Comparison of ENCODE assay signal across 8 cellular contexts in genomic region chr11:94973099-94973968, GRCh38.
DNase-seq lines count a peak whose midpoint lies in the region; ATAC-seq and TF ChIP-seq lines count a peak whose summit lies in the region.

Gene CWC15 (minus strand): TSS chr11:94973556. CDS start chr11:94972185, 1,371 bp downstream.
Gene KDM4D (plus strand): TSS chr11:94973709. CDS start chr11:94997373, 23,664 bp downstream.

- peak within 1 kb of the TSS; percentile 85; the same call in 1 of the 2 replicates for H2AFZ ChIP-seq in OCI-LY1 (ENCODE audit: low read length)

- H3K9me2 ChIP-seq in OCI-LY1 (ENCODE audit: low read depth, low read length), result no peaks in the 10 kb centered on the region

- H3F3A ChIP-seq in OCI-LY1 (ENCODE audit: insufficient read depth, low read length), result no peaks in the 10 kb centered on the region

- peaks cover 16% of the 10 kb centered on the region for H3K4me1 ChIP-seq in OCI-LY1 (ENCODE audit: insufficient read depth, low read length, severe bottlenecking)

- H4K20me1 ChIP-seq in OCI-LY1 (ENCODE audit: insufficient read depth, low read length), result no peaks in the 10 kb centered on the region

- H3K4me3 ChIP-seq in OCI-LY1 (ENCODE audit: low read depth, low read length, poor library complexity, severe bottlenecking), result peak within 1 kb of the TSS; percentile 96

- H3K27me3 ChIP-seq in OCI-LY1 (ENCODE audit: insufficient read depth, low read length), result no peaks in the 10 kb centered on the region

- DNase-seq in DMS 273 (lab: John Stamatoyannopoulos, UW; ENCODE audit: unreplicated experiment), result peak; percentile 95
- peak; percentile 85 for DNase-seq in HuH-7 (ENCODE audit: low spot score)
- peak; percentile 92 for DNase-seq in activated T-cell treated with anti-CD3 and anti-CD28 coated beads for 1 hour (ENCODE audit: low read depth)
- peak; percentile 96 for DNase-seq in epidermal melanocyte (ENCODE audit: insufficient read length, low spot score)
- peak; percentile 98 for DNase-seq in midbrain (lab: John Stamatoyannopoulos, UW)
- peak; percentile 87 to 90 for DNase-seq in stimulated activated CD8-positive, alpha-beta memory T cell treated with anti-CD3 and anti-CD28 coated beads, Interleukin-15, amount 100 ng/mL, for 48 hours (ENCODE audit: low read depth in 2 of 2)

- peak within 1 kb of the TSS; percentile 85 for H3K9ac ChIP-seq in OCI-LY1 (ENCODE audit: low read length)

- peaks cover 9% of the 10 kb centered on the region for H3K79me2 ChIP-seq in OCI-LY1 (ENCODE audit: insufficient read depth, low read length)

- no peaks in the 10 kb centered on the region for H3K9me3 ChIP-seq in OCI-LY1 (ENCODE audit: low read length)

- peak; percentile 100 for ATAC-seq in GM21526 (IDR thresholded peaks at IDR 0.05; ENCODE audit: low FRiP score, unreplicated experiment)

- peaks cover 38% of the 10 kb centered on the region for H3K36me3 ChIP-seq in OCI-LY1 (ENCODE audit: insufficient read depth, low read length)

- TF ChIP-seq CTCF in OCI-LY1 (IDR thresholded peaks at IDR 0.05; ENCODE audit: low read length), result no peak

- H3K27ac ChIP-seq in OCI-LY1 (ENCODE audit: low read depth, low read length, poor library complexity, severe bottlenecking), result no peak within 1 kb of the TSS

- H3K4me2 ChIP-seq in OCI-LY1 (ENCODE audit: low read length), result peak within 1 kb of the TSS; percentile 79
